In the genomic region with DNA sequence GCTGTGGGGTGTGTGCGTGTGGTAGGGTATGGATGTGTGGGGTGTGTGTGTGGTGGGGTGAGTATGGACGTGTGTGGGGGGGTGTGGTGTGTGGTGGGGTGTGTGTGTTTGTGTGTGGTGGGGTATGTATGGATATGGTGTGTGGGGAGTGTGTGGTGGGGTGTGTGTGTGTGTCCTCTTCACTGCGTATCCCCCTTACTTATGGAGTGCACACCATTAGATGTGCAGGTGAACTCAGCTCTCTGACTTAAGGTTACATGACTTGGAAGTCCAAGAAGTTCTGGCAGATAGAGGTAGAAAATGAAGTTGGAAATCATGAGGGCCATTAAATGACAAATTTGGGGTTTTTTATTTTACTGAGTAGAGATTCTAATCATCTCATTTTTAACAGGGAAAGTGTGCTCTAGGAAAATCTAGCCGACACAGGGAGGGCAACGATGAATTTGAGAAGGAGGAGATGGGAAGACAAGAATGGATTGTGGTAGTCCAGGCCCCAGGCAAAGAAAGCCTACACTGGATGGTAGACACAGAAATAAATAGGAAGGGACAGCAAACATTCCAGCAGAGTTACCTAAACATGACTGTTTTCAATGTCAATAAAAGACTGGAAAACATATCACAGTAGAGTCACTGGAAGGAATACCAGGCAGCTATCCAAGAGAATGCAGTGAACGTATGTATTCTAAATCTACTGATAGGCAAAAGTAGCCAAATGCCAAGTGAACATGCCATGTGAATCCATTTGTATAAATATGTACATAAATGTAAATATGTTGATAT, we compare ENCODE assay signal across 21 cellular contexts.
DNase-seq lines count a peak whose midpoint lies in the region; ATAC-seq and TF ChIP-seq lines count a peak whose summit lies in the region.
"Had no signal": no experiment of that assay in that cellular context is flagged by ENCODE, and none has a peak within 500 bp of the region (broad histone marks: within the 10 kb centered on the region; RNA-seq: fewer than 3 reads in every experiment).

No MANE protein-coding gene starts in this region.

- H4K20me1 ChIP-seq in mammary epithelial cell (ENCODE audit: insufficient read depth, low read length), result no peaks in the 10 kb centered on the region

- H3K36me3 ChIP-seq in mammary epithelial cell (ENCODE audit: insufficient read depth, low read length) (no peaks in the 10 kb centered on the region), SJSA1 (peaks cover 30% of the 10 kb centered on the region)
- H3K36me3 ChIP-seq: adrenal gland, lower lobe of right lung had no signal

- in situ Hi-C loops in T47D (cut with HindIII; ENCODE audit: low pct_unique_long_range_greater_than_20kb, low sequenced_read_pairs), result no loop called here
- in situ Hi-C loops in mammary epithelial cell (cut with MboI; ENCODE audit: low sequenced_read_pairs in 2 of 2), result loop anchor here in 1 of 2 donors (25.0 kb wide), 1 partner anchor 492 kb away; no protein-coding TSS in a partner anchor

- no peak overlapping the region for H3K27ac Mint-ChIP-seq in activated T-helper 1 cell treated with anti-CD3 and anti-CD28 coated beads, Interleukin-12 subunit alpha, Interleukin-12 subunit beta, Interleukin-2, Interleukin-4 antibody, amounts not matched to agents 30 ng/mL and 10 ng/mL and 1 ng/mL, durations not matched to agents 14 hours and 24 hours and 36 hours
- H3K27ac Mint-ChIP-seq: activated CD4-positive, alpha-beta T cell treated with anti-CD3 and anti-CD28 coated beads, Interleukin-2, amount 10 ng/mL, durations not matched to agents 24 days and 14 days; progenitor cell of endocrine pancreas had no signal

- no TSS peak for BruUV-seq in mammary epithelial cell (replicated peaks; lab: Mats Ljungman, UMichigan)

- TF ChIP-seq CTCF in mammary epithelial cell (conservative IDR thresholded peaks at IDR 0.05 in 1 of 2, IDR thresholded peaks at IDR 0.05 in 1 of 2; ENCODE audit: extremely low read depth in 1 of 2, insufficient read depth in 1 of 2, low read depth in 1 of 2, low read length in 2 of 2), result no peak
- TF ChIP-seq CTCF in fibroblast of villous mesenchyme (IDR thresholded peaks at IDR 0.05; ENCODE audit: insufficient read depth, low read depth, low read length), result no peak

- ATAC-seq in stimulated activated naive CD8-positive, alpha-beta T cell treated with anti-CD3 and anti-CD28 coated beads, Interleukin-15, Interleukin-2, amounts not matched to agents 100 U/mL and 50 U/mL, for 24 hours, result peak; percentile 19
- ATAC-seq in HG03175 (IDR thresholded peaks at IDR 0.05; ENCODE audit: unreplicated experiment), result no peak
- ATAC-seq in GM18505 (IDR thresholded peaks at IDR 0.05; ENCODE audit: unreplicated experiment), result no peak
- ATAC-seq: GM12878 had no signal

- WGBS in mammary epithelial cell (ENCODE audit: low coverage, missing lambda C conversion rate), result 95% methylated on average over 4 of the region's 6 CpGs

- no peak overlapping the region for H3K4me3 Mint-ChIP-seq in activated T-helper 1 cell treated with anti-CD3 and anti-CD28 coated beads, Interleukin-12 subunit alpha, Interleukin-12 subunit beta, Interleukin-2, Interleukin-4 antibody, amounts not matched to agents 30 ng/mL and 10 ng/mL and 1 ng/mL, durations not matched to agents 14 hours and 24 hours and 36 hours
- H3K4me3 Mint-ChIP-seq: activated CD4-positive, alpha-beta T cell treated with anti-CD3 and anti-CD28 coated beads, Interleukin-2, amount 10 ng/mL, durations not matched to agents 24 days and 14 days had no signal

- H3K9me3 ChIP-seq in mammary epithelial cell (replicated peaks; ENCODE audit: insufficient read depth, low read length) (no peaks in the 10 kb centered on the region), SJSA1 (replicated peaks) (no peaks in the 10 kb centered on the region)
- H3K9me3 ChIP-seq: adrenal gland, heart left ventricle, lower lobe of right lung had no signal

- H3K36me3 Mint-ChIP-seq in activated T-helper 1 cell treated with anti-CD3 and anti-CD28 coated beads, Interleukin-12 subunit alpha, Interleukin-12 subunit beta, Interleukin-2, Interleukin-4 antibody, amounts not matched to agents 30 ng/mL and 10 ng/mL and 1 ng/mL, durations not matched to agents 14 hours and 24 hours and 36 hours (ENCODE audit: low read depth), result no peaks in the 10 kb centered on the region
- H3K36me3 Mint-ChIP-seq: immature natural killer cell had no signal

- H3K4me1 Mint-ChIP-seq in activated T-helper 1 cell treated with anti-CD3 and anti-CD28 coated beads, Interleukin-12 subunit alpha, Interleukin-12 subunit beta, Interleukin-2, Interleukin-4 antibody, amounts not matched to agents 30 ng/mL and 10 ng/mL and 1 ng/mL, durations not matched to agents 14 hours and 24 hours and 36 hours (ENCODE audit: low read depth), result no peaks in the 10 kb centered on the region
- H3K4me1 Mint-ChIP-seq: activated CD4-positive, alpha-beta T cell treated with anti-CD3 and anti-CD28 coated beads, Interleukin-2, amount 10 ng/mL, durations not matched to agents 24 days and 14 days had no signal

- TF ChIP-seq POLR2A in GM18505 (IDR thresholded peaks at IDR 0.05; ENCODE audit: borderline replicate concordance, extremely low read depth, insufficient read depth, insufficient read length), result no peak

- H3K9me3 Mint-ChIP-seq in activated T-helper 1 cell treated with anti-CD3 and anti-CD28 coated beads, Interleukin-12 subunit alpha, Interleukin-12 subunit beta, Interleukin-2, Interleukin-4 antibody, amounts not matched to agents 30 ng/mL and 10 ng/mL and 1 ng/mL, durations not matched to agents 14 hours and 24 hours and 36 hours, result no peaks in the 10 kb centered on the region
- H3K9me3 Mint-ChIP-seq: activated CD4-positive, alpha-beta T cell treated with anti-CD3 and anti-CD28 coated beads, Interleukin-2, amount 10 ng/mL, durations not matched to agents 24 days and 14 days; immature natural killer cell had no signal

- H2AFZ ChIP-seq in mammary epithelial cell (ENCODE audit: low read depth, low read length), result no peak overlapping the region

- no peak overlapping the region for H3K4me3 ChIP-seq in mammary epithelial cell (replicated peaks in 1 of 3; ENCODE audit: insufficient read depth in 1 of 3, low read depth in 2 of 3, low read length in 3 of 3)
- H3K4me3 ChIP-seq in SJSA1, result no peak overlapping the region
- H3K4me3 ChIP-seq in fibroblast of villous mesenchyme (ENCODE audit: low read depth, low read length), result no peak overlapping the region
- H3K4me3 ChIP-seq: adrenal gland, GM12878, heart left ventricle, lower lobe of right lung had no signal

- peaks cover 2% of the 10 kb centered on the region for H3K27me3 Mint-ChIP-seq in activated T-helper 1 cell treated with anti-CD3 and anti-CD28 coated beads, Interleukin-12 subunit alpha, Interleukin-12 subunit beta, Interleukin-2, Interleukin-4 antibody, amounts not matched to agents 30 ng/mL and 10 ng/mL and 1 ng/mL, durations not matched to agents 14 hours and 24 hours and 36 hours (ENCODE audit: insufficient read depth)
- H3K27me3 Mint-ChIP-seq: progenitor cell of endocrine pancreas had no signal

- H3K4me2 ChIP-seq in mammary epithelial cell (ENCODE audit: insufficient read depth, low read depth, low read length), result no peak overlapping the region

- H3K9ac ChIP-seq in mammary epithelial cell (ENCODE audit: insufficient read depth, low read length), result no peak overlapping the region

- intact Hi-C loops in mammary epithelial cell (cut with micrococcal nuclease), result no loop called here
- intact Hi-C loops in activated T-helper 1 cell treated with anti-CD3 and anti-CD28 coated beads, Interleukin-12 subunit alpha, Interleukin-12 subunit beta, Interleukin-2, Interleukin-4 antibody, amounts not matched to agents 30 ng/mL and 10 ng/mL and 1 ng/mL, durations not matched to agents 14 hours and 24 hours and 36 hours (cut with micrococcal nuclease), result no loop called here

- H3K27ac ChIP-seq in mammary epithelial cell (ENCODE audit: insufficient read depth, low read depth, low read length) (no peak overlapping the region), SJSA1 (peak overlapping the region; percentile 22)
- H3K27ac ChIP-seq: adrenal gland, heart left ventricle, lower lobe of right lung had no signal

- DNase-seq in T47D (ENCODE audit: low read depth in 1 of 2, low spot score in 1 of 2), result peak; percentile 48 to 94
- DNase-seq in mammary epithelial cell, result no peak
- DNase-seq in SJSA1 (ENCODE audit: low read depth in 1 of 2, low spot score in 2 of 2), result peak in 1 of 2 experiments; percentile 61
- peak; percentile 10 for DNase-seq in fibroblast of villous mesenchyme (ENCODE audit: low read depth)
- DNase-seq in stimulated activated naive CD8-positive, alpha-beta T cell treated with anti-CD3 and anti-CD28 coated beads, Interleukin-15, Interleukin-2, amounts not matched to agents 100 U/mL and 50 U/mL, for 24 hours, result no peak
- no peak for DNase-seq in activated T-helper 1 cell treated with anti-CD3 and anti-CD28 coated beads, Interleukin-12 subunit alpha, Interleukin-12 subunit beta, Interleukin-2, Interleukin-4 antibody, amounts not matched to agents 30 ng/mL and 10 ng/mL and 1 ng/mL, durations not matched to agents 14 hours and 24 hours and 36 hours (ENCODE audit: low spot score)
- DNase-seq: activated CD4-positive, alpha-beta T cell treated with anti-CD3 and anti-CD28 coated beads, Interleukin-2, amount 10 ng/mL, durations not matched to agents 24 days and 14 days; adrenal gland; caudate nucleus; effector CD4-positive, alpha-beta T cell; H7; heart left ventricle; immature natural killer cell; lower lobe of right lung; NCI-H187 treated with DMSO at 0.1 percent for 48 hours; NCI-H446; stimulated activated CD4-positive, alpha-beta T cell treated with anti-CD3 and anti-CD28 coated beads, Interleukin-4, amount 100 ng/mL, for 1 hour had no signal

- H3K27me3 ChIP-seq in mammary epithelial cell (ENCODE audit: insufficient read depth, low read length) (no peaks in the 10 kb centered on the region), SJSA1 (replicated peaks) (no peaks in the 10 kb centered on the region)
- H3K27me3 ChIP-seq: adrenal gland, heart left ventricle had no signal

- CTCF ChIA-PET in mammary epithelial cell (lab: Charles Lee; ENCODE audit: low non-redundant PET), result no interaction called here

- peaks cover 4% of the 10 kb centered on the region for H3K4me1 ChIP-seq in mammary epithelial cell (ENCODE audit: insufficient read depth, low read length)
- peaks cover 35% of the 10 kb centered on the region for H3K4me1 ChIP-seq in SJSA1 (replicated peaks)
- H3K4me1 ChIP-seq: adrenal gland had no signal

- dilution Hi-C loops in mammary epithelial cell (cut with HindIII; ENCODE audit: low sequenced_read_pairs), result no loop called here

- H3K79me2 ChIP-seq in mammary epithelial cell (ENCODE audit: insufficient read depth, low read length), result no peaks in the 10 kb centered on the region

Comparison
In these comparisons a context has a peak if more than half of its experiments do, and no peak if none do; other contexts are left out.
1. DNase-seq: peak in T47D (2 of 2) and fibroblast of villous mesenchyme (single experiment); none in mammary epithelial cell (single experiment), stimulated activated naive CD8-positive, alpha-beta T cell treated with anti-CD3 and anti-CD28 coated beads, Interleukin-15, Interleukin-2, amounts not matched to agents 100 U/mL and 50 U/mL, for 24 hours (single experiment) and activated T-helper 1 cell treated with anti-CD3 and anti-CD28 coated beads, Interleukin-12 subunit alpha, Interleukin-12 subunit beta, Interleukin-2, Interleukin-4 antibody, amounts not matched to agents 30 ng/mL and 10 ng/mL and 1 ng/mL, durations not matched to agents 14 hours and 24 hours and 36 hours (single experiment).